32 cellular contexts compared by ENCODE assay signal in the genomic region with DNA sequence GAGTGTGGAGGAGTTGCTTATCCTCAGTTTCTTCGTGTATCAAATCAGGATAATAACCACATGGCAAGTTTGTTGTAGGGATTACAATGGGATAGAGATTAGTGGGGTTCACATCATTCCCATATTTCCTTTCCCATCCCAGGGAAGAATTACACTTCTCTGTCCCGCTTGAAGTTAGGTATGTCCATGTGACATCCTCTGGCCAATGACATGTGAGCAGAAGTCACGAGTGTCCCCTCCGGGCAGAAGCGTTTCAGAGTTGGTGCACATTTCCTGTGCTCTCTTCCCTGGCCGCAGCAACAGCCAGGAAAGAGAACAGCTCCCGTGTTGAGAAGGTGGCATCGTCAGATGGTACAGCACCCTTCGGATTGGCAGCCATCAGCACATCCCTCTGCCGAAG.
"Had no signal": no experiment of that assay in that cellular context is flagged by ENCODE, and none has a peak within 500 bp of the region (broad histone marks: within the 10 kb centered on the region; RNA-seq: fewer than 3 reads in every experiment).

No MANE protein-coding gene starts in this region.

- H3K36me3 Mint-ChIP-seq: activated naive CD8-positive, alpha-beta T cell treated with anti-CD3 and anti-CD28 coated beads for 36 hours; immature natural killer cell; mesothelial cell of epicardium; naive thymus-derived CD4-positive, alpha-beta T cell; type B pancreatic cell had no signal

- H3K27me3 Mint-ChIP-seq: progenitor cell of endocrine pancreas, type B pancreatic cell had no signal

- ATAC-seq: activated T-cell treated with anti-CD3 and anti-CD28 coated beads, Interleukin-2, amount 50 U/mL, for 72 hours; body of pancreas; left colon; naive thymus-derived CD4-positive, alpha-beta T cell; right lobe of liver; stimulated activated naive CD8-positive, alpha-beta T cell treated with anti-CD3 and anti-CD28 coated beads, Interleukin-15, amount 100 ng/mL, for 72 hours had no signal

- H3K27ac ChIP-seq: adrenal gland, cardiac muscle cell, coronary artery, dorsolateral prefrontal cortex, ovary, uterus had no signal

- H3K9me3 ChIP-seq: adrenal gland, body of pancreas, ovary, right lobe of liver, uterus had no signal

- H3K4me1 Mint-ChIP-seq: immature natural killer cell had no signal

- H3K4me1 ChIP-seq: adrenal gland, uterus had no signal

- H3K27ac Mint-ChIP-seq: activated naive CD4-positive, alpha-beta T cell treated with anti-CD3 and anti-CD28 coated beads for 36 hours; activated naive CD8-positive, alpha-beta T cell treated with anti-CD3 and anti-CD28 coated beads for 36 hours; activated T-cell treated with anti-CD3 and anti-CD28 coated beads, Interleukin-2, amount 50 U/mL, for 72 hours; immature natural killer cell; mesothelial cell of epicardium; progenitor cell of endocrine pancreas; type B pancreatic cell had no signal

- DNase-seq: activated CD4-positive, alpha-beta T cell treated with anti-CD3 and anti-CD28 coated beads, Interleukin-2, amount 50 U/mL, for 4 hours; activated effector memory CD4-positive, alpha-beta T cell treated with anti-CD3 and anti-CD28 coated beads, Interleukin-2, amount 50 U/mL, for 16 hours; activated naive CD4-positive, alpha-beta T cell treated with anti-CD3 and anti-CD28 coated beads for 36 hours; activated naive CD8-positive, alpha-beta T cell treated with anti-CD3 and anti-CD28 coated beads for 36 hours; activated T-cell treated with anti-CD3 and anti-CD28 coated beads for 4 hours; activated T-cell treated with anti-CD3 and anti-CD28 coated beads, Interleukin-2, amount 50 U/mL, for 72 hours; adrenal gland; aorta; body of pancreas; dorsolateral prefrontal cortex; effector memory CD4-positive, alpha-beta T cell; head of caudate nucleus; hypothalamus; immature natural killer cell; kidney; left colon; mammary epithelial cell; naive thymus-derived CD4-positive, alpha-beta T cell; ovary; right lobe of liver; stimulated activated CD4-positive, alpha-beta T cell treated with anti-CD3 and anti-CD28 coated beads, Interleukin-12 subunit alpha, Interleukin-12 subunit beta, amount 100 ng/mL, for 4 hours; stimulated activated CD4-positive, alpha-beta T cell treated with anti-CD3 and anti-CD28 coated beads, Interleukin-4, amount 100 ng/mL, for 1 hour; stimulated activated naive CD8-positive, alpha-beta T cell treated with anti-CD3 and anti-CD28 coated beads, Interleukin-15, amount 100 ng/mL, for 72 hours; substantia nigra; T1000; uterus had no signal

- H3K27me3 ChIP-seq: adrenal gland, body of pancreas, cardiac muscle cell, ovary, right lobe of liver, uterus had no signal

- H3K9me3 Mint-ChIP-seq: activated naive CD4-positive, alpha-beta T cell treated with anti-CD3 and anti-CD28 coated beads for 36 hours; activated naive CD8-positive, alpha-beta T cell treated with anti-CD3 and anti-CD28 coated beads for 36 hours; activated T-cell treated with anti-CD3 and anti-CD28 coated beads, Interleukin-2, amount 50 U/mL, for 72 hours; immature natural killer cell; mesothelial cell of epicardium; stimulated activated naive CD8-positive, alpha-beta T cell treated with anti-CD3 and anti-CD28 coated beads, Interleukin-15, amount 100 ng/mL, for 72 hours; type B pancreatic cell had no signal

- H3K36me3 ChIP-seq: adrenal gland, cardiac muscle cell, ovary, right lobe of liver, uterus had no signal

- H3K4me3 ChIP-seq: adrenal gland, body of pancreas, cardiac muscle cell, coronary artery, dorsolateral prefrontal cortex, ovary, right lobe of liver, skin epidermis, uterus had no signal

- H3K4me3 Mint-ChIP-seq: activated naive CD4-positive, alpha-beta T cell treated with anti-CD3 and anti-CD28 coated beads for 36 hours; activated naive CD8-positive, alpha-beta T cell treated with anti-CD3 and anti-CD28 coated beads for 36 hours; activated T-cell treated with anti-CD3 and anti-CD28 coated beads, Interleukin-2, amount 50 U/mL, for 72 hours; immature natural killer cell; mesothelial cell of epicardium; stimulated activated naive CD8-positive, alpha-beta T cell treated with anti-CD3 and anti-CD28 coated beads, Interleukin-15, amount 100 ng/mL, for 72 hours; type B pancreatic cell had no signal
